Comparison of ENCODE assay signal across 31 cellular contexts in genomic region chr20:23654722-23655121, GRCh38. TPM values are rescaled to one million over a fixed set of nuclear protein-coding genes. Genes with fewer than 3 reads are reported as not detected.
DNase-seq lines count a peak whose midpoint lies in the region; ATAC-seq, FAIRE-seq and TF ChIP-seq lines count a peak whose summit lies in the region.
"Had no signal": no experiment of that assay in that cellular context is flagged by ENCODE, and none has a peak within 500 bp of the region (broad histone marks: within the 10 kb centered on the region; RNA-seq: fewer than 3 reads in every experiment).

No MANE protein-coding gene starts in this region.

- H3K4me3 ChIP-seq in left ventricle myocardium inferior: no peak overlapping the region
- H3K4me3 ChIP-seq: transverse colon had no signal

- no peaks in the 10 kb centered on the region for H3K9me3 Mint-ChIP-seq in type B pancreatic cell
- H3K9me3 Mint-ChIP-seq: activated CD8-positive, alpha-beta T cell treated with anti-CD3 and anti-CD28 coated beads for 36 hours; activated naive CD4-positive, alpha-beta T cell treated with anti-CD3 and anti-CD28 coated beads, Interleukin-2, amount 50 U/mL, for 72 hours; activated T-helper 2 cell treated with anti-CD3 and anti-CD28 coated beads, Interferon-gamma antibody, Interleukin-2, Interleukin-4, amounts not matched to agents 10 μg/mL and 5 μg/mL and 100 μg/mL, durations not matched to agents 14 hours and 24 hours and 36 hours; naive B cell had no signal

- no peak for ATAC-seq in Right ventricle myocardium inferior
- ATAC-seq: activated CD8-positive, alpha-beta T cell treated with anti-CD3 and anti-CD28 coated beads for 36 hours; activated naive CD4-positive, alpha-beta T cell treated with anti-CD3 and anti-CD28 coated beads, Interleukin-2, amount 50 U/mL, for 72 hours; SK-N-SH treated with all-trans-retinoic acid at 6 μM for 48 hours; stimulated activated naive CD8-positive, alpha-beta T cell treated with anti-CD3 and anti-CD28 coated beads, Interleukin-15, Interleukin-2, amounts not matched to agents 100 U/mL and 50 U/mL, for 24 hours; T-helper 17 cell had no signal

- no peak for DNase-seq in left ventricle myocardium inferior
- DNase-seq in Right ventricle myocardium inferior (ENCODE audit: missing footprints): no peak
- DNase-seq in caudate nucleus (lab: John Stamatoyannopoulos, UW): no peak
- peak; percentile 52 for DNase-seq in medulla oblongata (ENCODE audit: extremely low spot score)
- no peak for DNase-seq in type B pancreatic cell (ENCODE audit: extremely low spot score, unreplicated experiment)
- no peak for DNase-seq in HPDE6-E6E7 (ENCODE audit: extremely low spot score)
- no peak for DNase-seq in GM12891 (ENCODE audit: insufficient read length, low spot score)
- no peak for DNase-seq in middle frontal gyrus (ENCODE audit: extremely low spot score, low spot score)
- DNase-seq: activated CD4-positive, alpha-beta T cell treated with anti-CD3 and anti-CD28 coated beads for 1 hour; activated CD8-positive, alpha-beta T cell treated with anti-CD3 and anti-CD28 coated beads for 36 hours; BE2C; Caco-2; cerebellar nuclear complex; KG1; kidney glomerular epithelial cell; mesendoderm; MM.1S; naive B cell; NCI-H146; NCI-H446 treated with DMSO at 0.1 percent for 48 hours; stimulated activated naive CD8-positive, alpha-beta T cell treated with anti-CD3 and anti-CD28 coated beads, Interleukin-15, Interleukin-2, amounts not matched to agents 100 U/mL and 50 U/mL, for 24 hours; T-helper 17 cell; transverse colon had no signal

- no peaks in the 10 kb centered on the region for H3K36me3 ChIP-seq in left ventricle myocardium inferior
- H3K36me3 ChIP-seq: BE2C, transverse colon had no signal

- H3K36me3 Mint-ChIP-seq in type B pancreatic cell: no peaks in the 10 kb centered on the region
- H3K36me3 Mint-ChIP-seq: activated naive CD4-positive, alpha-beta T cell treated with anti-CD3 and anti-CD28 coated beads, Interleukin-2, amount 50 U/mL, for 72 hours; naive B cell had no signal

- H3K27ac Mint-ChIP-seq in type B pancreatic cell: peak overlapping the region; percentile 19
- H3K27ac Mint-ChIP-seq: activated CD8-positive, alpha-beta T cell treated with anti-CD3 and anti-CD28 coated beads for 36 hours; activated naive CD4-positive, alpha-beta T cell treated with anti-CD3 and anti-CD28 coated beads, Interleukin-2, amount 50 U/mL, for 72 hours; activated T-helper 2 cell treated with anti-CD3 and anti-CD28 coated beads, Interferon-gamma antibody, Interleukin-2, Interleukin-4, amounts not matched to agents 10 μg/mL and 5 μg/mL and 100 μg/mL, durations not matched to agents 14 hours and 24 hours and 36 hours; T-helper 17 cell had no signal

- H3K9me3 ChIP-seq in left ventricle myocardium inferior (replicated peaks): peaks cover 6% of the 10 kb centered on the region
- H3K9me3 ChIP-seq: BE2C, Caco-2, transverse colon had no signal

- TF ChIP-seq CTCF in left ventricle myocardium inferior (IDR thresholded peaks at IDR 0.05; ENCODE audit: borderline replicate concordance) (no peak), type B pancreatic cell (conservative IDR thresholded peaks at IDR 0.05) (no peak)

- H3K4me3 Mint-ChIP-seq in type B pancreatic cell: no peak overlapping the region
- H3K4me3 Mint-ChIP-seq: activated CD8-positive, alpha-beta T cell treated with anti-CD3 and anti-CD28 coated beads for 36 hours; T-helper 17 cell had no signal

- intact Hi-C loops in left ventricle myocardium inferior (cut with micrococcal nuclease) (no loop called here), Right ventricle myocardium inferior (cut with DNase I) (no loop called here)

- peaks cover 16% of the 10 kb centered on the region for H3K27me3 ChIP-seq in left ventricle myocardium inferior (ENCODE audit: low read depth)
- H3K27me3 ChIP-seq: transverse colon had no signal

- peaks cover 8% of the 10 kb centered on the region for H3K4me1 Mint-ChIP-seq in type B pancreatic cell (ENCODE audit: unreplicated experiment)
- H3K4me1 Mint-ChIP-seq: T-helper 17 cell had no signal

- H3K27ac ChIP-seq in left ventricle myocardium inferior (replicated peaks): peak overlapping the region; percentile 89
- H3K27ac ChIP-seq in caudate nucleus (ENCODE audit: low read depth, low read length): peak overlapping the region; percentile 83

- FAIRE-seq in GM12891 (lab: Jason Lieb, UNC): no peak
- FAIRE-seq: astrocyte, G401.6 had no signal

- peaks cover 36% of the 10 kb centered on the region for H3K4me1 ChIP-seq in left ventricle myocardium inferior
- H3K4me1 ChIP-seq: BE2C had no signal

- no peaks in the 10 kb centered on the region for H3K27me3 Mint-ChIP-seq in type B pancreatic cell

- TF ChIP-seq POLR2A in GM12891 (IDR thresholded peaks at IDR 0.05; ENCODE audit: low read depth, low read length): no peak

TF ChIP-seq in GM12891, 5 proteins besides CTCF, POLR2A, EP300 and RAD21:
- no peak for TF ChIP-seq POLR2AphosphoS5 (IDR thresholded peaks at IDR 0.05; ENCODE audit: low read depth, low read length)

RNA-seq across cellular contexts. Expression of gene CST3, which starts 17.0 kb away (rescaled TPM):
- total RNA-seq in left ventricle myocardium inferior (576 TPM), Right ventricle myocardium inferior (1,033 TPM), type B pancreatic cell (ENCODE audit: low replicate concordance) (291 and 483 TPM in 2 replicates)
- polyA plus RNA-seq in GM12891 (2012; ENCODE audit: low read depth, missing spikeins): 27.7 TPM

RNA-seq across cellular contexts. Expression of gene CST4, which starts 34.1 kb away (rescaled TPM):
- total RNA-seq in left ventricle myocardium inferior: not detected
- total RNA-seq in Right ventricle myocardium inferior: not detected
- 2.1 and 56.8 TPM in 2 replicates for total RNA-seq in type B pancreatic cell (ENCODE audit: low replicate concordance)
- polyA plus RNA-seq in GM12891 (2012; ENCODE audit: low read depth, missing spikeins): not detected
- total RNA-seq: A673; activated CD8-positive, alpha-beta T cell treated with anti-CD3 and anti-CD28 coated beads for 36 hours; activated naive CD4-positive, alpha-beta T cell treated with anti-CD3 and anti-CD28 coated beads, Interleukin-2, amount 50 U/mL, for 72 hours; activated T-helper 2 cell treated with anti-CD3 and anti-CD28 coated beads, Interferon-gamma antibody, Interleukin-2, Interleukin-4, amounts not matched to agents 10 μg/mL and 5 μg/mL and 100 μg/mL, durations not matched to agents 14 hours and 24 hours and 36 hours; astrocyte; pulmonary artery endothelial cell; skeletal muscle tissue; T-helper 17 cell; transverse colon had no signal

RNA-seq across cellular contexts. Expression of gene CST9, which starts 49.0 kb away (rescaled TPM):
- total RNA-seq in left ventricle myocardium inferior (not detected), Right ventricle myocardium inferior (not detected), type B pancreatic cell (ENCODE audit: low replicate concordance) (not detected in 2 replicates)
- not detected for polyA plus RNA-seq in GM12891 (2012; ENCODE audit: low read depth, missing spikeins)
- total RNA-seq: A673; activated CD8-positive, alpha-beta T cell treated with anti-CD3 and anti-CD28 coated beads for 36 hours; activated naive CD4-positive, alpha-beta T cell treated with anti-CD3 and anti-CD28 coated beads, Interleukin-2, amount 50 U/mL, for 72 hours; activated T-helper 2 cell treated with anti-CD3 and anti-CD28 coated beads, Interferon-gamma antibody, Interleukin-2, Interleukin-4, amounts not matched to agents 10 μg/mL and 5 μg/mL and 100 μg/mL, durations not matched to agents 14 hours and 24 hours and 36 hours; astrocyte; Caco-2; pulmonary artery endothelial cell; skeletal muscle tissue; T-helper 17 cell; transverse colon had no signal
